ENCODE assay signal across 9 cellular contexts in genomic region chr12:102169922-102170698, GRCh38.
DNase-seq lines count a peak whose midpoint lies in the region; ATAC-seq and TF ChIP-seq lines count a peak whose summit lies in the region.
"Had no signal": no experiment of that assay in that cellular context is flagged by ENCODE, and none has a peak within 500 bp of the region (broad histone marks: within the 10 kb centered on the region; RNA-seq: fewer than 3 reads in every experiment).

No MANE protein-coding gene starts in this region.

- H3K9me3 Mint-ChIP-seq in effector memory CD8-positive, alpha-beta T cell: no peaks in the 10 kb centered on the region
- H3K9me3 Mint-ChIP-seq in nephron progenitor cell: no peaks in the 10 kb centered on the region
- H3K9me3 Mint-ChIP-seq: IgD-negative memory B cell had no signal

- TF ChIP-seq CTCF in nephron progenitor cell (IDR thresholded peaks at IDR 0.05): peak; percentile 75

- H3K4me1 Mint-ChIP-seq in effector memory CD8-positive, alpha-beta T cell (ENCODE audit: low read depth in 2 of 2): no peaks in the 10 kb centered on the region
- H3K4me1 Mint-ChIP-seq in nephron progenitor cell: no peaks in the 10 kb centered on the region
- H3K4me1 Mint-ChIP-seq: IgD-negative memory B cell had no signal

- H3K4me3 Mint-ChIP-seq in effector memory CD8-positive, alpha-beta T cell: no peak overlapping the region
- H3K4me3 Mint-ChIP-seq in nephron progenitor cell: no peak overlapping the region
- H3K4me3 Mint-ChIP-seq: IgD-negative memory B cell had no signal

- no peaks in the 10 kb centered on the region for H3K36me3 Mint-ChIP-seq in effector memory CD8-positive, alpha-beta T cell (ENCODE audit: insufficient read depth)
- peaks cover 5% of the 10 kb centered on the region for H3K36me3 Mint-ChIP-seq in nephron progenitor cell (ENCODE audit: low read depth)

- peak; percentile 21 for DNase-seq in CD1c-positive myeloid dendritic cell (ENCODE audit: extremely low spot score)
- DNase-seq in NCI-H748 (lab: John Stamatoyannopoulos, UW; ENCODE audit: unreplicated experiment): peak; percentile 47
- DNase-seq in effector memory CD8-positive, alpha-beta T cell: peak in 1 of 3 experiments; percentile 8
- DNase-seq in nephron progenitor cell: peak; percentile 8
- DNase-seq in activated effector memory CD4-positive, alpha-beta T cell treated with Interleukin-2 at 50 U/mL for 16 hours: no peak

- H3K27me3 Mint-ChIP-seq in effector memory CD8-positive, alpha-beta T cell: no peaks in the 10 kb centered on the region
- no peaks in the 10 kb centered on the region for H3K27me3 Mint-ChIP-seq in nephron progenitor cell (ENCODE audit: low read depth, poor library complexity)
- H3K27me3 Mint-ChIP-seq: IgD-negative memory B cell had no signal

- H3K27ac Mint-ChIP-seq in effector memory CD8-positive, alpha-beta T cell: no peak overlapping the region
- no peak overlapping the region for H3K27ac Mint-ChIP-seq in nephron progenitor cell
- H3K27ac Mint-ChIP-seq: IgD-negative memory B cell had no signal

- ATAC-seq in GM19324 (IDR thresholded peaks at IDR 0.05; ENCODE audit: low FRiP score, unreplicated experiment) (peak; percentile 52), GM19455 (IDR thresholded peaks at IDR 0.05; ENCODE audit: unreplicated experiment) (no peak), HG02571 (IDR thresholded peaks at IDR 0.05; ENCODE audit: unreplicated experiment) (no peak)
- peak; percentile 59 for ATAC-seq in effector memory CD8-positive, alpha-beta T cell (replicated peaks)

Comparison
In these comparisons a context has a peak if more than half of its experiments do, and no peak if none do; other contexts are left out.
1. ATAC-seq: peak in GM19324 (single experiment) and effector memory CD8-positive, alpha-beta T cell (single experiment); none in GM19455 (single experiment) and HG02571 (single experiment).